In the genomic region with DNA sequence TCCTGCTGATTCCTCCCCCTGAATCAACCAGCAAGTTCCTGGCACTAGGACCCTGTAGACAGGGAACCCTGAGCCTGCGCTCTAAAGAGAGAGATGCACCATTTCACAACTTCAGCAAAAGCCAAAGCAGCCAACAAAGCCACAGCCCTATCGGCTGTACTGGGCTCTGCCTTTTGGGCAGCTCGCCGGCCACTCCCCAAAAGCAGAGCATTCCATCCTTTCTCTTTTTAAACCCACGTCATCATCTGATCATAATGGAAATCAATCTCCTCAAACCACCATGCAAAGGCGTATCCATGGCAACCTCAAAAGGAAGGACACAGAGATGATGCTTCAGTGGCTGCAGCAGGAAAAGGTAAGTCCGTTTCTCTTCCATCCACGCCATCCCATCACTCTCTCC, we compare ENCODE assay signal across 12 cellular contexts. TPM values are rescaled to one million over a fixed set of nuclear protein-coding genes. Genes with fewer than 3 reads are reported as not detected.
DNase-seq lines count a peak whose midpoint lies in the region; ATAC-seq lines count a peak whose summit lies in the region.
"Had no signal": no experiment of that assay in that cellular context is flagged by ENCODE, and none has a peak within 500 bp of the region (broad histone marks: within the 10 kb centered on the region; RNA-seq: fewer than 3 reads in every experiment).

No MANE protein-coding gene starts in this region.

- H3K4me2 ChIP-seq in GM23248 (ENCODE audit: unreplicated experiment) = no peak overlapping the region

- intact Hi-C loops in posterior cingulate gyrus (cut with DNase I) = no loop called here

- no peaks in the 10 kb centered on the region for H3K36me3 ChIP-seq in GM23248 (ENCODE audit: low read depth)

- no peak overlapping the region for H2AFZ ChIP-seq in GM23248

- no peak overlapping the region for H3K9ac ChIP-seq in GM23248

- no peaks in the 10 kb centered on the region for H3K9me2 ChIP-seq in GM23248 (ENCODE audit: insufficient read depth)

- H3K79me2 ChIP-seq in GM23248 (ENCODE audit: insufficient read depth) = peaks cover 92% of the 10 kb centered on the region

- no peak for ATAC-seq in HG02571 (IDR thresholded peaks at IDR 0.05; ENCODE audit: unreplicated experiment)
- no peak for ATAC-seq in GM21526 (IDR thresholded peaks at IDR 0.05; ENCODE audit: low FRiP score, unreplicated experiment)

- peaks cover 51% of the 10 kb centered on the region for H3F3A ChIP-seq in GM23248 (ENCODE audit: insufficient read depth)

- peaks cover 63% of the 10 kb centered on the region for H3K4me1 ChIP-seq in GM23248 (ENCODE audit: insufficient read depth)

- no peaks in the 10 kb centered on the region for H4K20me1 ChIP-seq in GM23248 (ENCODE audit: insufficient read depth)

- DNase-seq in GM23248 = peak; percentile 35
- peak in 57 of 58 donors; percentile 5 to 86 (median 61) for DNase-seq in anterior cingulate cortex (lab: John Stamatoyannopoulos, UW)
- DNase-seq in hippocampal formation (lab: John Stamatoyannopoulos, UW) = peak; percentile 55 to 71
- peak; percentile 64 to 95 (median 74) for DNase-seq in posterior cingulate gyrus
- DNase-seq in activated gamma-delta T cell (lab: John Stamatoyannopoulos, UW) = no peak
- DNase-seq in NCI-H526 treated with DMSO at 0.1 percent for 48 hours (lab: John Stamatoyannopoulos, UW) = no peak
- DNase-seq: activated CD4-positive, alpha-beta T cell treated with anti-CD3 and anti-CD28 coated beads for 48 hours; activated naive CD8-positive, alpha-beta T cell treated with anti-CD3 and anti-CD28 coated beads, Interleukin-2, amount 10 ng/mL, durations not matched to agents 7 days and 5 days; activated T-cell treated with anti-CD3 and anti-CD28 coated beads, Interleukin-2, amount 50 U/mL, for 24 hours; SIG-M5 had no signal

- no peaks in the 10 kb centered on the region for H3K9me3 ChIP-seq in GM23248 (ENCODE audit: low read depth)

- no peak overlapping the region for H3K27ac ChIP-seq in GM23248

- in situ Hi-C loops in GM23248 (cut with MboI) = no loop called here

- no peaks in the 10 kb centered on the region for H3K27me3 ChIP-seq in GM23248 (replicated peaks; ENCODE audit: insufficient read depth)

- no peak overlapping the region for H3K4me3 ChIP-seq in GM23248

- WGBS in GM23248 (ENCODE audit: low coverage in 1 of 2, low lambda C conversion rate in 2 of 2, missing lambda C conversion rate in 2 of 2), 2 experiments = 68 to 69% methylated on average over 8 of the region's 8 CpGs

RNA-seq across cellular contexts. Expression of a gene that starts 5.3 kb away (rescaled TPM):
- total RNA-seq in GM23248 (2014; rRNA removed; shearing (Covaris generic)) = 172 and 176 TPM in 2 replicates
- 169 and 171 TPM in 2 replicates for polyA plus RNA-seq in GM23248 (2016; fragmentation: Nextera tagmentation; extraction: Ambion mirVana)

RNA-seq across cellular contexts. Expression of a gene that starts 36.0 kb away (rescaled TPM):
- total RNA-seq in GM23248 (2014; rRNA removed; shearing (Covaris generic)) = 1.6 and 3.5 TPM in 2 replicates
- polyA plus RNA-seq in GM23248 (2016; fragmentation: Nextera tagmentation; extraction: Ambion mirVana) = 6.0 TPM in 2 replicates

RNA-seq across cellular contexts. Expression of a gene that starts 36.1 kb away (rescaled TPM):
- 33.4 and 45.0 TPM in 2 replicates for total RNA-seq in GM23248 (2014; rRNA removed; shearing (Covaris generic))
- polyA plus RNA-seq in GM23248 (2016; fragmentation: Nextera tagmentation; extraction: Ambion mirVana) = 50.8 and 53.3 TPM in 2 replicates

RNA-seq across cellular contexts. Expression of a gene that starts 42.2 kb away (rescaled TPM):
- total RNA-seq in GM23248 (2014; rRNA removed; shearing (Covaris generic)) = 0.32 and 0.38 TPM in 2 replicates
- 0.35 TPM in 1 of 2 replicates, not detected in the other for polyA plus RNA-seq in GM23248 (2016; fragmentation: Nextera tagmentation; extraction: Ambion mirVana)

RNA-seq across cellular contexts. Expression of a gene that starts 56.3 kb away (rescaled TPM):
- 13.5 and 17.5 TPM in 2 replicates for total RNA-seq in GM23248 (2014; rRNA removed; shearing (Covaris generic))
- 13.0 and 14.5 TPM in 2 replicates for polyA plus RNA-seq in GM23248 (2016; fragmentation: Nextera tagmentation; extraction: Ambion mirVana)

Comparison
In these comparisons a context has a peak if more than half of its experiments do, and no peak if none do; other contexts are left out.
1. DNase-seq: peak in GM23248 (single experiment), anterior cingulate cortex (57 of 58), hippocampal formation (2 of 2) and posterior cingulate gyrus (10 of 10); none in activated gamma-delta T cell (single experiment) and NCI-H526 treated with DMSO at 0.1 percent for 48 hours (single experiment).